ENCODE assay signal across 9 cellular contexts in genomic region chrX:150361070-150361776, GRCh38. TPM values are rescaled to one million over a fixed set of nuclear protein-coding genes. Genes with fewer than 3 reads are reported as not detected.
DNase-seq lines count a peak whose midpoint lies in the region; ATAC-seq and TF ChIP-seq lines count a peak whose summit lies in the region.
"Had no signal": no experiment of that assay in that cellular context is flagged by ENCODE, and none has a peak within 500 bp of the region (broad histone marks: within the 10 kb centered on the region; RNA-seq: fewer than 3 reads in every experiment).

No MANE protein-coding gene starts in this region.

- H3K9me3 ChIP-seq in muscle layer of colon (ENCODE audit: low read length), result no peaks in the 10 kb centered on the region
- no peaks in the 10 kb centered on the region for H3K9me3 ChIP-seq in uterus
- H3K9me3 ChIP-seq in Caco-2, result no peaks in the 10 kb centered on the region

- no peaks in the 10 kb centered on the region for H3K9me3 Mint-ChIP-seq in Caco-2 (ENCODE audit: unreplicated experiment)
- H3K9me3 Mint-ChIP-seq: activated naive CD4-positive, alpha-beta T cell treated with anti-CD3 and anti-CD28 coated beads, Interleukin-2, amount 50 U/mL, for 72 hours had no signal

- H3K27me3 Mint-ChIP-seq in Caco-2 (ENCODE audit: insufficient read depth, unreplicated experiment), result peaks cover 41% of the 10 kb centered on the region

- intact Hi-C loops in uterus (cut with DNase I; ENCODE audit: low total_unique reads) (no loop called here), Caco-2 (cut with micrococcal nuclease; ENCODE audit: unreplicated experiment) (no loop called here)

- peak; percentile 20; the same call in 1 of the 2 replicates for TF ChIP-seq CTCF in BJ (IDR thresholded peaks at IDR 0.05; ENCODE audit: insufficient read depth, low read depth, low read length)
- TF ChIP-seq CTCF in uterus (IDR thresholded peaks at IDR 0.05), result peak in 1 of 4 experiments; percentile 5
- no peak for TF ChIP-seq CTCF in Caco-2 (IDR thresholded peaks at IDR 0.05; ENCODE audit: insufficient read depth in 1 of 2, low read depth in 1 of 2, low read length in 1 of 2, severe bottlenecking in 1 of 2, unreplicated experiment in 1 of 2)

- no peak for TF ChIP-seq POLR2A in uterus (IDR thresholded peaks at IDR 0.05)

- no peaks in the 10 kb centered on the region for H3K36me3 Mint-ChIP-seq in Caco-2 (ENCODE audit: insufficient read depth, unreplicated experiment)
- H3K36me3 Mint-ChIP-seq: activated naive CD4-positive, alpha-beta T cell treated with anti-CD3 and anti-CD28 coated beads, Interleukin-2, amount 50 U/mL, for 72 hours had no signal

- peaks cover 6% of the 10 kb centered on the region for H3K4me1 Mint-ChIP-seq in Caco-2 (ENCODE audit: low read depth, unreplicated experiment)

- peak overlapping the region; percentile 69 for H3K4me3 ChIP-seq in BJ (ENCODE audit: low read depth, low read length)
- H3K4me3 ChIP-seq in muscle layer of colon (ENCODE audit: low read depth in 1 of 2, low read length in 2 of 2), result peak overlapping the region; percentile 42 to 56
- H3K4me3 ChIP-seq in uterus, result peak overlapping the region; percentile 49 to 61
- H3K4me3 ChIP-seq in Caco-2 (ENCODE audit: low read depth, low read length), result no peak overlapping the region

- POLR2A ChIA-PET in BJ (lab: Charles Lee), result no interaction called here
- POLR2A ChIA-PET in Caco-2 (lab: Charles Lee), result no interaction called here

- H3K27ac Mint-ChIP-seq in Caco-2 (ENCODE audit: unreplicated experiment), result no peak overlapping the region
- H3K27ac Mint-ChIP-seq: activated naive CD4-positive, alpha-beta T cell treated with anti-CD3 and anti-CD28 coated beads, Interleukin-2, amount 50 U/mL, for 72 hours had no signal

- H3K4me3 Mint-ChIP-seq in Caco-2 (ENCODE audit: unreplicated experiment), result no peak overlapping the region

- H3K36me3 ChIP-seq in BJ (ENCODE audit: control insufficient read depth, insufficient read depth, low read length) (no peaks in the 10 kb centered on the region), muscle layer of colon (ENCODE audit: insufficient read depth, low read length) (no peaks in the 10 kb centered on the region), uterus (no peaks in the 10 kb centered on the region), Caco-2 (ENCODE audit: control insufficient read depth, insufficient read depth, low read length) (no peaks in the 10 kb centered on the region)

- H3K27me3 ChIP-seq in BJ (ENCODE audit: control insufficient read depth, insufficient read depth, low read length) (no peaks in the 10 kb centered on the region), muscle layer of colon (ENCODE audit: control insufficient read depth in 1 of 2, insufficient read depth in 2 of 2, low read length in 2 of 2) (peaks cover 0 to 35% of the 10 kb centered on the region in 2 donors), uterus (no peaks in the 10 kb centered on the region), Caco-2 (replicated peaks; ENCODE audit: control insufficient read depth, insufficient read depth, low read length) (no peaks in the 10 kb centered on the region; the same call in none of the 2 replicates)

- DNase-seq in BJ (ENCODE audit: low read depth) (no peak), OCI-M1 (lab: John Stamatoyannopoulos, UW) (peak; percentile 8), uterus (no peak), Caco-2 (no peak), substantia nigra (lab: John Stamatoyannopoulos, UW) (no peak)
- peak; percentile 21 for DNase-seq in central memory CD4-positive, alpha-beta T cell

- BruUV-seq in Caco-2 (replicated peaks; lab: Mats Ljungman, UMichigan), result no TSS peak

- no peak for ATAC-seq in HG03520 (IDR thresholded peaks at IDR 0.05; ENCODE audit: unreplicated experiment)

- no peak overlapping the region for H3K27ac ChIP-seq in muscle layer of colon (ENCODE audit: low read depth, low read length)
- H3K27ac ChIP-seq in uterus, result no peak overlapping the region
- H3K27ac ChIP-seq in substantia nigra (ENCODE audit: low read depth, low read length, poor library complexity, severe bottlenecking), result no peak overlapping the region

- peaks cover 6% of the 10 kb centered on the region for H3K4me1 ChIP-seq in muscle layer of colon (ENCODE audit: insufficient read depth, low read length)
- no peaks in the 10 kb centered on the region for H3K4me1 ChIP-seq in uterus
- H3K4me1 ChIP-seq in Caco-2, result no peaks in the 10 kb centered on the region

- H3K9ac ChIP-seq in muscle layer of colon (ENCODE audit: low read length), result no peak overlapping the region

- CTCF ChIA-PET in BJ (lab: Yijun Ruan, JAX), result interaction anchor here (1.5 kb wide), 1 partner anchor 8 kb away, joined by 3 read pairs; no protein-coding TSS in a partner anchor
- CTCF ChIA-PET in Caco-2 (lab: Charles Lee), result no interaction called here

RNA-seq across cellular contexts. Expression of gene MAMLD1, which starts 1.9 kb away (rescaled TPM):
- 2.9 and 3.9 TPM in 2 replicates for polyA plus RNA-seq in BJ (2011; rRNA removed)
- polyA minus RNA-seq in BJ (2011; rRNA and poly(A)+ RNA removed), result 2.4 and 4.8 TPM in 2 replicates
- total RNA-seq in uterus, result 10 to 100 TPM in 1 of 4 donors, 1 to 10 TPM in 2, under 1 TPM in 1; 0.77 to 20.6 (median 2.2) TPM
- not detected in 2 replicates for total RNA-seq in Caco-2 (2022)

Comparison
In these comparisons a context has a peak if more than half of its experiments do, and no peak if none do; other contexts are left out.
1. DNase-seq: peak in OCI-M1 (single experiment) and central memory CD4-positive, alpha-beta T cell (single experiment); none in BJ (single experiment), uterus (0 of 2), Caco-2 (0 of 2) and substantia nigra (0 of 49).